8 cellular contexts compared by ENCODE assay signal in genomic region chr10:74150151-74151056, GRCh38. TPM values are rescaled to one million over a fixed set of nuclear protein-coding genes. Genes with fewer than 3 reads are reported as not detected.
DNase-seq lines count a peak whose midpoint lies in the region; ATAC-seq and TF ChIP-seq lines count a peak whose summit lies in the region.

TSS of gene AP3M1 (minus strand) at chr10:74150828. CDS start at chr10:74138379, 12,449 bp downstream.

- peaks cover 20% of the 10 kb centered on the region for H3K36me3 Mint-ChIP-seq in nephron progenitor cell (ENCODE audit: low read depth)

- no peaks in the 10 kb centered on the region for H3K27me3 Mint-ChIP-seq in nephron progenitor cell (ENCODE audit: low read depth, poor library complexity)
- H3K27me3 Mint-ChIP-seq in stimulated activated naive CD8-positive, alpha-beta T cell treated with anti-CD3 and anti-CD28 coated beads, Interleukin-15, amount 100 ng/mL, for 72 hours: no peaks in the 10 kb centered on the region

- H3K9me3 ChIP-seq in NT2/D1 (ENCODE audit: insufficient read depth, low read length): no peaks in the 10 kb centered on the region

- H3K4me3 Mint-ChIP-seq in nephron progenitor cell: no peak within 1 kb of the TSS
- H3K4me3 Mint-ChIP-seq in stimulated activated naive CD8-positive, alpha-beta T cell treated with anti-CD3 and anti-CD28 coated beads, Interleukin-15, amount 100 ng/mL, for 72 hours: no peak within 1 kb of the TSS

- H3K4me1 Mint-ChIP-seq in nephron progenitor cell: peaks cover 37% of the 10 kb centered on the region
- peaks cover 59% of the 10 kb centered on the region for H3K4me1 Mint-ChIP-seq in stimulated activated naive CD8-positive, alpha-beta T cell treated with anti-CD3 and anti-CD28 coated beads, Interleukin-15, amount 100 ng/mL, for 72 hours

- TF ChIP-seq CTCF in AG10803 (conservative IDR thresholded peaks at IDR 0.05; ENCODE audit: low read length) (no peak), nephron progenitor cell (IDR thresholded peaks at IDR 0.05) (no peak)

- H3K4me3 ChIP-seq in AG10803 (ENCODE audit: low read length) (peak within 1 kb of the TSS; percentile 98), NT2/D1 (ENCODE audit: insufficient read length, low read depth) (peak within 1 kb of the TSS; percentile 98)

- no peak within 1 kb of the TSS for H3K27ac Mint-ChIP-seq in nephron progenitor cell
- H3K27ac Mint-ChIP-seq in stimulated activated naive CD8-positive, alpha-beta T cell treated with anti-CD3 and anti-CD28 coated beads, Interleukin-15, amount 100 ng/mL, for 72 hours: no peak within 1 kb of the TSS

- no peak for DNase-seq in AG10803 (ENCODE audit: low read depth)
- DNase-seq in NT2/D1 (ENCODE audit: low read depth, low spot score): peak; percentile 70
- peak; percentile 80 for DNase-seq in activated T-cell treated with anti-CD3 and anti-CD28 coated beads, Interleukin-2, amount 50 U/mL, for 1 hour
- DNase-seq in nephron progenitor cell: peak; percentile 73
- DNase-seq in stimulated activated naive CD8-positive, alpha-beta T cell treated with anti-CD3 and anti-CD28 coated beads, Interleukin-15, amount 100 ng/mL, for 72 hours: peak in 1 of 2 donors; percentile 83

- peak within 1 kb of the TSS; percentile 95 for H3K9ac ChIP-seq in NT2/D1 (ENCODE audit: insufficient read length, low read depth)

- no peaks in the 10 kb centered on the region for H3K4me1 ChIP-seq in NT2/D1 (ENCODE audit: insufficient read depth, insufficient read length)

- peaks cover 17% of the 10 kb centered on the region for H3K36me3 ChIP-seq in NT2/D1 (ENCODE audit: insufficient read depth, insufficient read length, low read length)

- ATAC-seq in GM18909 (IDR thresholded peaks at IDR 0.05; ENCODE audit: poor library complexity, unreplicated experiment) (peak; percentile 46), HG03139 (IDR thresholded peaks at IDR 0.05; ENCODE audit: unreplicated experiment) (peak; percentile 34), esophagus mucosa (peak; percentile 72)
- peak; percentile 78 for ATAC-seq in stimulated activated naive CD8-positive, alpha-beta T cell treated with anti-CD3 and anti-CD28 coated beads, Interleukin-15, amount 100 ng/mL, for 72 hours

- no peaks in the 10 kb centered on the region for H3K27me3 ChIP-seq in NT2/D1 (ENCODE audit: insufficient read depth, insufficient read length)

- H3K9me3 Mint-ChIP-seq in nephron progenitor cell: no peaks in the 10 kb centered on the region
- H3K9me3 Mint-ChIP-seq in stimulated activated naive CD8-positive, alpha-beta T cell treated with anti-CD3 and anti-CD28 coated beads, Interleukin-15, amount 100 ng/mL, for 72 hours: no peaks in the 10 kb centered on the region

RNA-seq across cellular contexts. Expression of gene AP3M1, which starts in this region (rescaled TPM):
- total RNA-seq in esophagus mucosa: 22.6 TPM
